ENCODE assay signal across 8 cellular contexts in the genomic region with DNA sequence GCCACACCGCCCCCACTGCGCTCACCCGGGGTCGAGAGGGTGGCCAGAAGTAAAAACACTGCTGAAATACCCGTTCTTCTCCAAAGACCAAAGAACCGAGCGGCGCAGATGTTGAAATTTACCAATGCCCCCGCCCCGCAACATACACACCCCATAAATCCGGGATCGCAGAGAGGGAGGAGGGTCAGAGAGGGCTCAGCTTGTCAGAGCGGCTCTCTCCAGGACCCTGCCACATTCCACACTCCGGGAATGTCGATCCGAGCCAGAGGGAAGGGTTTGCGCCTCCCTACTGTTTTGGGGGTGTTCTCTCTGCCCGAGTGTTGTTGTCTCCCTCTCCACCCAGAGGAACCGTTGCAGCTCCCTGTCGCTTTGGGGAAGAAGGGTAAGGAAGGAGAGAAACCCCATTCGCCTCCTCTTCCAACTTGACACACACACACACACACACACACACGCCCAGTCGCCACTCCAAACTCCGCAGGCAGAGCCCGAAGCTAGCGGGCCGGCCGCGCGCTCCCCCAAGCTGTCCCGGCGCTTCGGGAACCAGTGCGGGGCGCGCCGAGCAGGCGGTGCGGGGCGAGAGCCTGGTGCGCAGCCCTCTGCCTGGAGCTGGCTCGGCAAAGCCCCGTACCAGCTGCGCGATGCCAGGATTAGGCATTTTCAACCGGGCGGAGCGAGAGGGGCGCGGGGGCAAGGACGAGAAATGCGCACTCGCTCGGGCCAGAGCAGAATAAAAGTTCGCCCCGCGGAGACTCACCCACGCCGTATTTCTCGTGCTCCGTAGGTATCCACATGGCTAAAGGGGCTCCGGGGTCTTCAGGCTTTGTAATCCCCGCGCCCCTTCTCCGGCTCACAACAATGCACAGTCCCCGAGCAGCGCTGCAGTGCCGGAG. TPM values are rescaled to one million over a fixed set of nuclear protein-coding genes. Genes with fewer than 3 reads are reported as not detected.
A peak's percentile ranks its signal among the peaks of the same experiment; 100 is the strongest.
DNase-seq lines count a peak whose midpoint lies in the region; ATAC-seq and TF ChIP-seq lines count a peak whose summit lies in the region.

No MANE protein-coding gene starts in this region.

- peaks cover 31% of the 10 kb centered on the region for H3K4me1 Mint-ChIP-seq in mesothelial cell of epicardium

- H3K4me3 ChIP-seq in epithelial cell of esophagus (ENCODE audit: low read length) = peak overlapping the region; percentile 90

- DNase-seq in SKM-1 treated with dmso at 0.1 percent for 144 hours (lab: John Stamatoyannopoulos, UW; ENCODE audit: unreplicated experiment) (peak; percentile 22), SKM-1 (lab: John Stamatoyannopoulos, UW; ENCODE audit: unreplicated experiment) (no peak), NCI-H2171 treated with DMSO at 0.1 percent for 48 hours (lab: John Stamatoyannopoulos, UW) (peak; percentile 80), epithelial cell of esophagus (ENCODE audit: low read depth) (peak; percentile 60), mesothelial cell of epicardium (ENCODE audit: low spot score in 2 of 2, unreplicated experiment in 2 of 2) (peak; percentile 34 to 75), substantia nigra (lab: John Stamatoyannopoulos, UW) (peak in 43 of 49 donors; percentile 23 to 89 (median 62))
- DNase-seq in activated CD8-positive, alpha-beta memory T cell treated with anti-CD3 and anti-CD28 coated beads for 24 hours = peak; percentile 76

- TF ChIP-seq CTCF in epithelial cell of esophagus (IDR thresholded peaks at IDR 0.05; ENCODE audit: insufficient read depth, low read depth, low read length, missing control alignments) (no peak), mesothelial cell of epicardium (IDR thresholded peaks at IDR 0.05; ENCODE audit: unreplicated experiment) (no peak)

- peak overlapping the region; percentile 94 for H3K27ac Mint-ChIP-seq in mesothelial cell of epicardium

- peak overlapping the region; percentile 95 for H3K4me3 Mint-ChIP-seq in mesothelial cell of epicardium

- peak overlapping the region; percentile 95 for H3K27ac ChIP-seq in substantia nigra (ENCODE audit: low read depth, low read length, poor library complexity, severe bottlenecking)

- H3K9me3 Mint-ChIP-seq in mesothelial cell of epicardium = no peaks in the 10 kb centered on the region

- peak; percentile 11 for ATAC-seq in HG02759 (IDR thresholded peaks at IDR 0.05; ENCODE audit: unreplicated experiment)

- H3K27me3 Mint-ChIP-seq in mesothelial cell of epicardium (ENCODE audit: low read depth) = no peaks in the 10 kb centered on the region

- H3K36me3 Mint-ChIP-seq in mesothelial cell of epicardium = no peaks in the 10 kb centered on the region

RNA-seq across cellular contexts. Expression of gene DOCK4, which starts 0.6 kb away (rescaled TPM):
- 27.7 to 29.4 TPM (median 28.9 TPM) in 3 replicates for total RNA-seq in mesothelial cell of epicardium

RNA-seq across cellular contexts. Expression of gene ZNF277, which starts 0.9 kb away (rescaled TPM):
- 22.3 to 25.4 TPM (median 23.7 TPM) in 3 replicates for total RNA-seq in mesothelial cell of epicardium
